Comparison of ENCODE assay signal across 8 cellular contexts in genomic region chr10:98467506-98468318, GRCh38. TPM values are rescaled to one million over a fixed set of nuclear protein-coding genes. Genes with fewer than 3 reads are reported as not detected.
A peak's percentile ranks its signal among the peaks of the same experiment; 100 is the strongest.
DNase-seq lines count a peak whose midpoint lies in the region; ATAC-seq and TF ChIP-seq lines count a peak whose summit lies in the region.

No MANE protein-coding gene starts in this region.

- DNase-seq in ELR (ENCODE audit: low read depth) = peak; percentile 89
- peak; percentile 18 for DNase-seq in KG1 (lab: John Stamatoyannopoulos, UW)
- DNase-seq in SHP77 (lab: John Stamatoyannopoulos, UW) = peak; percentile 75 to 82
- DNase-seq in activated naive CD4-positive, alpha-beta T cell (lab: John Stamatoyannopoulos, UW) = peak in 3 of 4 experiments; percentile 22 to 33 (median 24)
- DNase-seq in thoracic aorta (ENCODE audit: low spot score) = no peak

- H3K4me1 ChIP-seq in gastroesophageal sphincter (peaks cover 0 to 17% (median 0%) of the 10 kb centered on the region in 3 donors), neutrophil (ENCODE audit: control insufficient read depth in 1 of 2, insufficient read depth in 1 of 2, low read depth in 1 of 2, low read length in 1 of 2) (peaks cover 5 to 7% of the 10 kb centered on the region in 2 experiments), thoracic aorta (ENCODE audit: control insufficient read depth in 1 of 2, low read depth in 2 of 2) (peaks cover 0 to 6% of the 10 kb centered on the region in 2 donors)

- H3K27me3 ChIP-seq in gastroesophageal sphincter (no peaks in the 10 kb centered on the region), neutrophil (peaks cover 74% of the 10 kb centered on the region), thoracic aorta (replicated peaks; ENCODE audit: insufficient read depth) (no peaks in the 10 kb centered on the region)

- ATAC-seq in GM21825 (IDR thresholded peaks at IDR 0.05; ENCODE audit: unreplicated experiment) = peak; percentile 94
- ATAC-seq in gastroesophageal sphincter = peak; percentile 94
- ATAC-seq in thoracic aorta (ENCODE audit: insufficient number of reproducible peaks, low FRiP score, low read depth) = peak; percentile 80

- TF ChIP-seq CTCF in gastroesophageal sphincter (IDR thresholded peaks at IDR 0.05) (peak; percentile 51 to 86 (median 76)), neutrophil (IDR thresholded peaks at IDR 0.05) (peak; percentile 34), thoracic aorta (IDR thresholded peaks at IDR 0.05) (peak; percentile 82)

- H3K27ac ChIP-seq in gastroesophageal sphincter (peak overlapping the region in 2 of 4 donors; percentile 10 to 45), neutrophil (no peak overlapping the region), thoracic aorta (no peak overlapping the region)

- 0 to 33% methylated on average over 3 to 6 of the region's 44 CpGs for WGBS in gastroesophageal sphincter (ENCODE audit: low coverage in 1 of 2), 2 donors

- H3K36me3 ChIP-seq in gastroesophageal sphincter (no peaks in the 10 kb centered on the region), neutrophil (no peaks in the 10 kb centered on the region), thoracic aorta (no peaks in the 10 kb centered on the region)

- no peak for TF ChIP-seq EP300 in gastroesophageal sphincter (IDR thresholded peaks at IDR 0.05)

- peak overlapping the region; percentile 46 to 60 for H3K4me3 ChIP-seq in gastroesophageal sphincter
- peak overlapping the region; percentile 39 to 56 for H3K4me3 ChIP-seq in neutrophil (ENCODE audit: low read depth in 1 of 2, low read length in 1 of 2)
- peak overlapping the region; percentile 83 for H3K4me3 ChIP-seq in thoracic aorta

- no peak for TF ChIP-seq POLR2A in gastroesophageal sphincter (IDR thresholded peaks at IDR 0.05)

- H3K9me3 ChIP-seq in gastroesophageal sphincter = no peaks in the 10 kb centered on the region
- no peaks in the 10 kb centered on the region for H3K9me3 ChIP-seq in neutrophil
- H3K9me3 ChIP-seq in thoracic aorta = no peaks in the 10 kb centered on the region

RNA-seq across cellular contexts. Expression of gene HPS1, which starts 21.0 kb away (rescaled TPM):
- total RNA-seq in gastroesophageal sphincter (10 to 100 TPM; 51.4 to 74.4 (median 60.8) TPM), thoracic aorta (10 to 100 TPM; 60.1 to 79.3 TPM)

RNA-seq across cellular contexts. Expression of gene PYROXD2, which starts 52.7 kb away (rescaled TPM):
- 10 to 100 TPM in 1 of 4 donors, 1 to 10 TPM in 3; 4.2 to 18.5 (median 7.4) TPM for total RNA-seq in gastroesophageal sphincter
- total RNA-seq in thoracic aorta = 1 to 10 TPM; 6.3 to 9.3 TPM
